Comparison of ENCODE assay signal across 8 cellular contexts in genomic region chr5:87266914-87267573, GRCh38. TPM values are rescaled to one million over a fixed set of nuclear protein-coding genes. Genes with fewer than 3 reads are reported as not detected.
DNase-seq lines count a peak whose midpoint lies in the region; ATAC-seq and TF ChIP-seq lines count a peak whose summit lies in the region.

No MANE protein-coding gene starts in this region.

- peaks cover 14% of the 10 kb centered on the region for H3K27me3 Mint-ChIP-seq in brain

- intact Hi-C loops in aorta (cut with DNase I) = loop anchor here in 1 of 2 donors (5.0 to 10.0 kb wide), 3 partner anchors 128 to 195 kb away; no protein-coding TSS in a partner anchor

- TF ChIP-seq CTCF in brain (conservative IDR thresholded peaks at IDR 0.05) (no peak), lung (IDR thresholded peaks at IDR 0.05; ENCODE audit: control extremely low read depth, extremely low read depth) (no peak)

- in situ Hi-C loops in Caki2 (cut with HindIII; ENCODE audit: low pct_unique_long_range_greater_than_20kb, low sequenced_read_pairs) = no loop called here

- H3K27ac ChIP-seq in lung (ENCODE audit: low read depth in 1 of 2, low read length in 1 of 2) (peak overlapping the region; percentile 87 to 98), aorta (ENCODE audit: low read depth in 1 of 2, low read length in 2 of 2) (peak overlapping the region in 1 of 2 donors; percentile 29)

- H3K4me3 Mint-ChIP-seq in brain = peak overlapping the region; percentile 94 to 100 (median 96)

- DNase-seq in Caki2 (ENCODE audit: low read depth) (peak; percentile 2), lung (ENCODE audit: low spot score) (no peak), aorta (no peak), pons (ENCODE audit: low spot score) (no peak), GDM1 (lab: John Stamatoyannopoulos, UW) (no peak)

- H3K9me3 ChIP-seq in lung (ENCODE audit: control insufficient read depth in 2 of 2, insufficient read depth in 1 of 2, low read length in 1 of 2) (no peaks in the 10 kb centered on the region), aorta (ENCODE audit: control insufficient read depth, low read length) (no peaks in the 10 kb centered on the region)

- WGBS in lung, 2 donors = 8 to 9% methylated on average over 14 of the region's 14 CpGs
- 7 to 8% methylated on average over 14 of the region's 14 CpGs for whole genome bisulfite sequencing in aorta, 2 donors

- H3K4me3 ChIP-seq in lung (peak overlapping the region; percentile 89), aorta (ENCODE audit: low read length in 2 of 2) (peak overlapping the region; percentile 43 to 81)

- H3K36me3 Mint-ChIP-seq in brain = peaks cover 19% of the 10 kb centered on the region

- ATAC-seq in GM19467 (IDR thresholded peaks at IDR 0.05; ENCODE audit: unreplicated experiment) (peak; percentile 6), HG03520 (IDR thresholded peaks at IDR 0.05; ENCODE audit: unreplicated experiment) (peak; percentile 37), lung (ENCODE audit: insufficient read depth, low FRiP score) (peak; percentile 38), aorta (ENCODE audit: low FRiP score) (no peak)

- peaks cover 0 to 10% (median 0%) of the 10 kb centered on the region in 5 experiments for H3K9me3 Mint-ChIP-seq in brain

- H3K36me3 ChIP-seq in lung (ENCODE audit: control insufficient read depth in 2 of 2, insufficient read depth in 2 of 2, low read length in 2 of 2) (no peaks in the 10 kb centered on the region), aorta (ENCODE audit: control insufficient read depth in 1 of 2, insufficient read depth in 2 of 2, low read length in 1 of 2) (no peaks in the 10 kb centered on the region)

- peaks cover 40% of the 10 kb centered on the region for H3K4me1 Mint-ChIP-seq in brain

- H3K4me1 ChIP-seq in lung (ENCODE audit: control insufficient read depth in 2 of 2, insufficient read depth in 2 of 2, low read length in 2 of 2) = no peaks in the 10 kb centered on the region
- H3K4me1 ChIP-seq in aorta (ENCODE audit: control insufficient read depth in 1 of 2, insufficient read depth in 2 of 2, low read length in 2 of 2) = no peaks in the 10 kb centered on the region

- H3K27ac Mint-ChIP-seq in brain = peak overlapping the region; percentile 98 to 99 (median 98)

- H3K27me3 ChIP-seq in lung (ENCODE audit: control insufficient read depth, insufficient read depth) (no peaks in the 10 kb centered on the region), aorta (ENCODE audit: control insufficient read depth in 1 of 2, insufficient read depth in 2 of 2, low read length in 1 of 2) (no peaks in the 10 kb centered on the region)

RNA-seq across cellular contexts. Expression of gene RASA1, which starts 0.6 kb away (rescaled TPM):
- 2.5 and 9.6 TPM in 2 replicates for total RNA-seq in Caki2 (2014; rRNA removed; shearing (Covaris generic); ENCODE audit: low replicate concordance)
- polyA plus RNA-seq in brain (ENCODE audit: insufficient read depth, low read depth, low replicate concordance) (14.2 TPM), lung (10 to 100 TPM in 1 of 2 donors, 1 to 10 TPM in 1; 8.3 to 13.9 TPM), aorta (10 to 100 TPM in 1 of 2 donors, 1 to 10 TPM in 1; 9.3 to 22.1 TPM)
- total RNA-seq in lung (10 to 100 TPM; 27.4 to 54.0 TPM), aorta (10 to 100 TPM; 25.3 to 33.6 TPM)
